ENCODE assay signal across 1 cellular context in genomic region chr9:130632081-130632710, GRCh38.
TF ChIP-seq lines count a peak whose summit lies in the region.

No MANE protein-coding gene starts in this region.

TF ChIP-seq in GM23338, 12 proteins besides CTCF, POLR2A, EP300 and RAD21 (continued from another document):
- TF ChIP-seq ZNF462 (CRISPR knock-in tag; IDR thresholded peaks at IDR 0.05), result no peak
TF ChIP-seq in GM23338: peak in this region for 0.
